In the genomic region with DNA sequence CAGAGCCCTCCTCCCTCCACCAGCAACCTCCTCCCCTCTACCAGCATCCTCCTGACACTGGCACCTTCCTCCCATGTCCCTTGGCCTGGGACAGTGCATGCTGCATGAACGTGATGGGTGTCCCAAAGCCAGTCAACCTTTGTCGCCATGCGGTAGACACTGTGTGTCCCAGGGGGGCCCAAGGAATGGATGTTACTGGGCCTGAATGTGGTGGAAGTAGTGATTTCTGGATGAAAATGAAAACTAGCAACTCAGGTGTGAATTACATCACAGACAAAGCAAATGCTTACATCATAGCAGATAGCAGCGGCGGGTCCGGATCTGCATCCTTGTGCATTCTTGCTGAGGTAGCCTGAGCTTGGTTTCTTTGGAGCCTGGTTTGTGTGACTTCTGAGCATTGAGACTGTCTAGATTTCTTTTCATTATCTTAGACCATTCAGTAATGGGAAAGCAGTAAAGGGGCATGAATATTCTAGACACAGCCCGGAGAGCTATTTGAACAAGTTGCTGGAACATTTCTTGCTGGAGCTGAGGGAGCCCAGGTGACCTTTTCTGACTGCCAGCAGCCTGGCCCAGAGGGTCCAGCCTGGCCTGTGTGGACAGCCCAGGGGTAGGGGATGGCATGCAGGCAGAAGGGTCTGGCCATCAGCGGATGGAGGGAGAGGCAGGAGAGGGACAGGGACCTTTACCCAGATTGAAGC, we compare ENCODE assay signal across 26 cellular contexts.
DNase-seq lines count a peak whose midpoint lies in the region; ATAC-seq, FAIRE-seq and TF ChIP-seq lines count a peak whose summit lies in the region.
"Had no signal": no experiment of that assay in that cellular context is flagged by ENCODE, and none has a peak within 500 bp of the region (broad histone marks: within the 10 kb centered on the region; RNA-seq: fewer than 3 reads in every experiment).

No MANE protein-coding gene starts in this region.

- H3K4me3 ChIP-seq in hepatocyte: no peak overlapping the region
- H3K4me3 ChIP-seq: A549, cardiac muscle cell, left lung, upper lobe of left lung had no signal

- H3K9me3 Mint-ChIP-seq in activated T-cell treated with anti-CD3 and anti-CD28 coated beads, Interleukin-2, amount 50 U/mL, for 24 hours: no peaks in the 10 kb centered on the region
- H3K9me3 Mint-ChIP-seq in activated CD8-positive, alpha-beta T cell treated with anti-CD3 and anti-CD28 coated beads, Interleukin-2, amount 10 ng/mL, durations not matched to agents 7 days and 5 days (ENCODE audit: insufficient read depth): no peaks in the 10 kb centered on the region
- H3K9me3 Mint-ChIP-seq: HFFc6; stimulated activated naive B cell treated with anti-CD40 and anti-IgM and Interleukin-4, amounts not matched to agents 10 μg/mL and 1 μg/mL and 100 μg/mL, for 72 hours; T-cell had no signal

- peak overlapping the region; percentile 40 for H3K27ac Mint-ChIP-seq in activated T-cell treated with anti-CD3 and anti-CD28 coated beads, Interleukin-2, amount 50 U/mL, for 24 hours
- peak overlapping the region; percentile 60 for H3K27ac Mint-ChIP-seq in activated CD8-positive, alpha-beta T cell treated with anti-CD3 and anti-CD28 coated beads, Interleukin-2, amount 10 ng/mL, durations not matched to agents 7 days and 5 days
- H3K27ac Mint-ChIP-seq: HFFc6, T-cell had no signal

- DNase-seq in activated T-cell treated with anti-CD3 and anti-CD28 coated beads, Interleukin-2, amount 50 U/mL, for 24 hours: no peak
- no peak for DNase-seq in activated T-cell treated with anti-CD3 and anti-CD28 coated beads, Interleukin-2, amount 50 U/mL, for 1 hour
- DNase-seq in activated CD8-positive, alpha-beta T cell treated with anti-CD3 and anti-CD28 coated beads, Interleukin-2, amount 10 ng/mL, durations not matched to agents 7 days and 5 days: no peak
- DNase-seq in medulla oblongata (ENCODE audit: extremely low spot score): peak; percentile 62
- DNase-seq in urothelium cell line (ENCODE audit: low spot score): no peak
- DNase-seq in GM19240 (ENCODE audit: insufficient read length, low spot score): no peak
- DNase-seq in hepatocyte (ENCODE audit: low spot score): no peak
- DNase-seq: activated CD4-positive, alpha-beta T cell treated with anti-CD3 and anti-CD28 coated beads, Interleukin-2, amount 50 U/mL, for 4 hours; activated gamma-delta T cell; cortex of kidney; DMS 273 treated with DMSO at 0.1 percent for 48 hours; GOT3; HFFc6; left lung; NCI-H1048; NCI-H1694; NCI-H446; stimulated activated naive B cell treated with anti-CD40 and anti-IgM and Interleukin-4, amounts not matched to agents 10 μg/mL and 1 μg/mL and 100 μg/mL, for 72 hours; T-cell; upper lobe of left lung had no signal

- no peaks in the 10 kb centered on the region for H3K9me3 ChIP-seq in hepatocyte (ENCODE audit: low read depth)
- H3K9me3 ChIP-seq: A549, left lung, upper lobe of left lung had no signal

- no peaks in the 10 kb centered on the region for H4K20me1 ChIP-seq in hepatocyte (ENCODE audit: insufficient read depth, poor library complexity, severe bottlenecking)

- H3K9me2 ChIP-seq in hepatocyte (replicated peaks; ENCODE audit: insufficient read depth): no peaks in the 10 kb centered on the region

- H3K79me2 ChIP-seq in hepatocyte: no peaks in the 10 kb centered on the region

- CTCF ChIA-PET in activated CD8-positive, alpha-beta T cell treated with anti-CD3 and anti-CD28 coated beads, Interleukin-2, amount 10 ng/mL, durations not matched to agents 7 days and 5 days (lab: Charles Lee): interaction anchor here (1.0 to 1.2 kb wide), 3 partner anchors 14 to 410 kb away, joined by 3 to 5 read pairs (median 3); no protein-coding TSS in a partner anchor

- H2AFZ ChIP-seq in hepatocyte: no peak overlapping the region

- no peak overlapping the region for H3K27ac ChIP-seq in hepatocyte
- H3K27ac ChIP-seq: A549, cardiac muscle cell, left lung, upper lobe of left lung had no signal

- H3K27me3 ChIP-seq in hepatocyte: no peaks in the 10 kb centered on the region
- H3K27me3 ChIP-seq: cardiac muscle cell, left lung, upper lobe of left lung had no signal

- H3K4me1 Mint-ChIP-seq in activated T-cell treated with anti-CD3 and anti-CD28 coated beads, Interleukin-2, amount 50 U/mL, for 24 hours (ENCODE audit: low read depth): peaks cover 33% of the 10 kb centered on the region
- H3K4me1 Mint-ChIP-seq in activated CD8-positive, alpha-beta T cell treated with anti-CD3 and anti-CD28 coated beads, Interleukin-2, amount 10 ng/mL, durations not matched to agents 7 days and 5 days (ENCODE audit: low read depth): peaks cover 48% of the 10 kb centered on the region

- TF ChIP-seq CTCF in hepatocyte (IDR thresholded peaks at IDR 0.05; ENCODE audit: poor library complexity): no peak

- FAIRE-seq in urothelium cell line (lab: Jason Lieb, UNC): peak; percentile 75
- FAIRE-seq: A549, astrocyte, GM18507, GM19239 had no signal

- H3K4me1 ChIP-seq in hepatocyte (ENCODE audit: insufficient read depth): peaks cover 6% of the 10 kb centered on the region

- ATAC-seq in activated CD8-positive, alpha-beta T cell treated with anti-CD3 and anti-CD28 coated beads, Interleukin-2, amount 10 ng/mL, durations not matched to agents 7 days and 5 days: no peak
- ATAC-seq in HG02973 (IDR thresholded peaks at IDR 0.05; ENCODE audit: unreplicated experiment): no peak
- ATAC-seq: A549; left lung; stimulated activated naive B cell treated with anti-CD40 and anti-IgM and Interleukin-4, amounts not matched to agents 10 μg/mL and 1 μg/mL and 100 μg/mL, for 72 hours; T-cell had no signal

- no peaks in the 10 kb centered on the region for H3K27me3 Mint-ChIP-seq in activated T-cell treated with anti-CD3 and anti-CD28 coated beads, Interleukin-2, amount 50 U/mL, for 24 hours
- H3K27me3 Mint-ChIP-seq in activated CD8-positive, alpha-beta T cell treated with anti-CD3 and anti-CD28 coated beads, Interleukin-2, amount 10 ng/mL, durations not matched to agents 7 days and 5 days (ENCODE audit: low read depth): no peaks in the 10 kb centered on the region
- H3K27me3 Mint-ChIP-seq: stimulated activated naive B cell treated with anti-CD40 and anti-IgM and Interleukin-4, amounts not matched to agents 10 μg/mL and 1 μg/mL and 100 μg/mL, for 72 hours; T-cell had no signal

- 95% methylated on average over 8 of the region's 8 CpGs for WGBS in hepatocyte (ENCODE audit: low lambda C conversion rate, missing lambda C conversion rate)

- no peak overlapping the region for H3K4me3 Mint-ChIP-seq in activated T-cell treated with anti-CD3 and anti-CD28 coated beads, Interleukin-2, amount 50 U/mL, for 24 hours
- no peak overlapping the region for H3K4me3 Mint-ChIP-seq in activated CD8-positive, alpha-beta T cell treated with anti-CD3 and anti-CD28 coated beads, Interleukin-2, amount 10 ng/mL, durations not matched to agents 7 days and 5 days
- H3K4me3 Mint-ChIP-seq: HFFc6; stimulated activated naive B cell treated with anti-CD40 and anti-IgM and Interleukin-4, amounts not matched to agents 10 μg/mL and 1 μg/mL and 100 μg/mL, for 72 hours; T-cell had no signal

- H3K4me2 ChIP-seq in hepatocyte: no peak overlapping the region
- H3K4me2 ChIP-seq: A549 had no signal

- H3K36me3 ChIP-seq in hepatocyte (replicated peaks; ENCODE audit: insufficient read depth, low read depth): no peaks in the 10 kb centered on the region
- H3K36me3 ChIP-seq: cardiac muscle cell, left lung, upper lobe of left lung had no signal

- POLR2A ChIA-PET in activated CD8-positive, alpha-beta T cell treated with anti-CD3 and anti-CD28 coated beads, Interleukin-2, amount 10 ng/mL, durations not matched to agents 7 days and 5 days (lab: Charles Lee): interaction anchor here (1.0 kb wide), 1 partner anchor 82 kb away, joined by 4 read pairs; no protein-coding TSS in a partner anchor

- peaks cover 37% of the 10 kb centered on the region for H3K36me3 Mint-ChIP-seq in activated T-cell treated with anti-CD3 and anti-CD28 coated beads, Interleukin-2, amount 50 U/mL, for 24 hours (ENCODE audit: low read depth)
- H3K36me3 Mint-ChIP-seq in activated CD8-positive, alpha-beta T cell treated with anti-CD3 and anti-CD28 coated beads, Interleukin-2, amount 10 ng/mL, durations not matched to agents 7 days and 5 days (ENCODE audit: low read depth): peaks cover 26% of the 10 kb centered on the region
